Comparison of ENCODE assay signal across 18 cellular contexts in genomic region chr4:142419712-142420111, GRCh38.
"Had no signal": no experiment of that assay in that cellular context is flagged by ENCODE, and none has a peak within 500 bp of the region (broad histone marks: within the 10 kb centered on the region; RNA-seq: fewer than 3 reads in every experiment).

No MANE protein-coding gene starts in this region.

- H3K27ac Mint-ChIP-seq: naive B cell; nephron; stimulated activated naive B cell treated with anti-CD40 and anti-IgM and Interleukin-4, amounts not matched to agents 10 μg/mL and 1 μg/mL and 100 μg/mL, for 72 hours had no signal

- H3K27me3 Mint-ChIP-seq: naive B cell; stimulated activated naive B cell treated with anti-CD40 and anti-IgM and Interleukin-4, amounts not matched to agents 10 μg/mL and 1 μg/mL and 100 μg/mL, for 72 hours; stimulated activated naive CD8-positive, alpha-beta T cell treated with anti-CD3 and anti-CD28 coated beads, Interleukin-15, amount 100 ng/mL, for 72 hours had no signal

- H3K4me1 Mint-ChIP-seq: naive B cell; stimulated activated naive B cell treated with anti-CD40 and anti-IgM and Interleukin-4, amounts not matched to agents 10 μg/mL and 1 μg/mL and 100 μg/mL, for 72 hours had no signal

- H3K36me3 Mint-ChIP-seq: naive B cell had no signal

- DNase-seq: dermis blood vessel endothelial cell; esophagus squamous epithelium; heart left ventricle; hypothalamus; kidney glomerular epithelial cell; mesendoderm; naive B cell; psoas muscle; spleen; stimulated activated CD4-positive, alpha-beta T cell treated with anti-CD3 and anti-CD28 coated beads, Interleukin-15, amount 100 ng/mL, for 24 hours; stimulated activated CD4-positive, alpha-beta T cell treated with anti-CD3 and anti-CD28 coated beads, Interleukin-1b, Interleukin-23, amount 100 ng/mL, for 48 hours; stimulated activated CD4-positive, alpha-beta T cell treated with anti-CD3 and anti-CD28 coated beads, Interleukin-4, amount 100 ng/mL, for 4 hours; stimulated activated naive B cell treated with anti-CD40 and anti-IgM and Interleukin-4, amounts not matched to agents 10 μg/mL and 1 μg/mL and 100 μg/mL, for 72 hours; stimulated activated naive CD8-positive, alpha-beta T cell treated with anti-CD3 and anti-CD28 coated beads, Interleukin-15, amount 100 ng/mL, for 72 hours; testis; upper lobe of right lung had no signal

- H3K9me3 Mint-ChIP-seq: nephron had no signal

- H3K4me3 Mint-ChIP-seq: naive B cell; nephron; stimulated activated naive B cell treated with anti-CD40 and anti-IgM and Interleukin-4, amounts not matched to agents 10 μg/mL and 1 μg/mL and 100 μg/mL, for 72 hours; stimulated activated naive CD8-positive, alpha-beta T cell treated with anti-CD3 and anti-CD28 coated beads, Interleukin-15, amount 100 ng/mL, for 72 hours had no signal

- ATAC-seq: heart left ventricle; psoas muscle; sciatic nerve; stimulated activated naive B cell treated with anti-CD40 and anti-IgM and Interleukin-4, amounts not matched to agents 10 μg/mL and 1 μg/mL and 100 μg/mL, for 72 hours; stimulated activated naive CD8-positive, alpha-beta T cell treated with anti-CD3 and anti-CD28 coated beads, Interleukin-15, amount 100 ng/mL, for 72 hours; upper lobe of right lung had no signal
